Comparison of ENCODE assay signal across 1 cellular context in the genomic region with DNA sequence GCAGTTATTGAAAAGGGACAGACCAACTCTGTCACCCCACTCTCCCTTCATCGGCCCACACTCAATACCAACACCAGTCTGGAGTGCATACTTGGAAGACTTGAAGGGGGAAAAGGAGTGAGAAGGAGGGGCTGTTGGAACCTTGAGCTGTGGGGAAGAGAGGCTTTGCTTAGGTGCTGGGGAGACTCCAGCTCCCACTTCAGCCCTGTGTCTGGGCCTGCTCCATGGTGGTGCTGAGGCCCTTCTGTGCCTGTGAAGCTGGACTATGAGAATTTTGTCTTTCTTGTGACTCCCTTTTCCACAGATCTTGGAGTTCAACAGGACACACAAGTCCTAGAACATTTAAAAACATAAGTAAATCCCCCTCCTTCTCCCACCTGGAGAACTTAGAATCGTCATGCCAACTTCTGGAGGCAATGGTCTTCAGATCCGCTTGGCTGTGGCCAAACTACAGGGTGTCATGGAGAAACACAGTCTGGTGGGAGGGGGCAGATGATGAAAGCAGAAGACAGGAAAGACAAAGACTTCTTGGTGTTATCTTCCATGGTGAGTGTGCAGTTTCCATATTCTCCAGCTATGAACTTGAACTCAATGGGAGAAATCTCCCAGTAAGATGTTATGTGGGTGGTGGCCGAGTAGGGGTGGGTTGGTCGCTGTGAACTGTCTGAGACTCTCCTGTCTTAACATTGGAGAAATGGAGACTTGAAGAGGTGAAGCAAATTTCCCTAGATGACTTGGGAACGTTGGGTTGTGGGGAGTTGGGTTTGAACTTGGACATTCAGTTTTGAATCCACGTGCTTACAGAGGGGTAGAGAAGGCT.
A peak's percentile ranks its signal among the peaks of the same experiment; 100 is the strongest.
TF ChIP-seq lines count a peak whose summit lies in the region.

No MANE protein-coding gene starts in this region.

TF ChIP-seq in K562, 482 proteins besides CTCF, POLR2A, EP300 and RAD21 (continued from another document and continues in another):
- TF ChIP-seq, protein P1, sequence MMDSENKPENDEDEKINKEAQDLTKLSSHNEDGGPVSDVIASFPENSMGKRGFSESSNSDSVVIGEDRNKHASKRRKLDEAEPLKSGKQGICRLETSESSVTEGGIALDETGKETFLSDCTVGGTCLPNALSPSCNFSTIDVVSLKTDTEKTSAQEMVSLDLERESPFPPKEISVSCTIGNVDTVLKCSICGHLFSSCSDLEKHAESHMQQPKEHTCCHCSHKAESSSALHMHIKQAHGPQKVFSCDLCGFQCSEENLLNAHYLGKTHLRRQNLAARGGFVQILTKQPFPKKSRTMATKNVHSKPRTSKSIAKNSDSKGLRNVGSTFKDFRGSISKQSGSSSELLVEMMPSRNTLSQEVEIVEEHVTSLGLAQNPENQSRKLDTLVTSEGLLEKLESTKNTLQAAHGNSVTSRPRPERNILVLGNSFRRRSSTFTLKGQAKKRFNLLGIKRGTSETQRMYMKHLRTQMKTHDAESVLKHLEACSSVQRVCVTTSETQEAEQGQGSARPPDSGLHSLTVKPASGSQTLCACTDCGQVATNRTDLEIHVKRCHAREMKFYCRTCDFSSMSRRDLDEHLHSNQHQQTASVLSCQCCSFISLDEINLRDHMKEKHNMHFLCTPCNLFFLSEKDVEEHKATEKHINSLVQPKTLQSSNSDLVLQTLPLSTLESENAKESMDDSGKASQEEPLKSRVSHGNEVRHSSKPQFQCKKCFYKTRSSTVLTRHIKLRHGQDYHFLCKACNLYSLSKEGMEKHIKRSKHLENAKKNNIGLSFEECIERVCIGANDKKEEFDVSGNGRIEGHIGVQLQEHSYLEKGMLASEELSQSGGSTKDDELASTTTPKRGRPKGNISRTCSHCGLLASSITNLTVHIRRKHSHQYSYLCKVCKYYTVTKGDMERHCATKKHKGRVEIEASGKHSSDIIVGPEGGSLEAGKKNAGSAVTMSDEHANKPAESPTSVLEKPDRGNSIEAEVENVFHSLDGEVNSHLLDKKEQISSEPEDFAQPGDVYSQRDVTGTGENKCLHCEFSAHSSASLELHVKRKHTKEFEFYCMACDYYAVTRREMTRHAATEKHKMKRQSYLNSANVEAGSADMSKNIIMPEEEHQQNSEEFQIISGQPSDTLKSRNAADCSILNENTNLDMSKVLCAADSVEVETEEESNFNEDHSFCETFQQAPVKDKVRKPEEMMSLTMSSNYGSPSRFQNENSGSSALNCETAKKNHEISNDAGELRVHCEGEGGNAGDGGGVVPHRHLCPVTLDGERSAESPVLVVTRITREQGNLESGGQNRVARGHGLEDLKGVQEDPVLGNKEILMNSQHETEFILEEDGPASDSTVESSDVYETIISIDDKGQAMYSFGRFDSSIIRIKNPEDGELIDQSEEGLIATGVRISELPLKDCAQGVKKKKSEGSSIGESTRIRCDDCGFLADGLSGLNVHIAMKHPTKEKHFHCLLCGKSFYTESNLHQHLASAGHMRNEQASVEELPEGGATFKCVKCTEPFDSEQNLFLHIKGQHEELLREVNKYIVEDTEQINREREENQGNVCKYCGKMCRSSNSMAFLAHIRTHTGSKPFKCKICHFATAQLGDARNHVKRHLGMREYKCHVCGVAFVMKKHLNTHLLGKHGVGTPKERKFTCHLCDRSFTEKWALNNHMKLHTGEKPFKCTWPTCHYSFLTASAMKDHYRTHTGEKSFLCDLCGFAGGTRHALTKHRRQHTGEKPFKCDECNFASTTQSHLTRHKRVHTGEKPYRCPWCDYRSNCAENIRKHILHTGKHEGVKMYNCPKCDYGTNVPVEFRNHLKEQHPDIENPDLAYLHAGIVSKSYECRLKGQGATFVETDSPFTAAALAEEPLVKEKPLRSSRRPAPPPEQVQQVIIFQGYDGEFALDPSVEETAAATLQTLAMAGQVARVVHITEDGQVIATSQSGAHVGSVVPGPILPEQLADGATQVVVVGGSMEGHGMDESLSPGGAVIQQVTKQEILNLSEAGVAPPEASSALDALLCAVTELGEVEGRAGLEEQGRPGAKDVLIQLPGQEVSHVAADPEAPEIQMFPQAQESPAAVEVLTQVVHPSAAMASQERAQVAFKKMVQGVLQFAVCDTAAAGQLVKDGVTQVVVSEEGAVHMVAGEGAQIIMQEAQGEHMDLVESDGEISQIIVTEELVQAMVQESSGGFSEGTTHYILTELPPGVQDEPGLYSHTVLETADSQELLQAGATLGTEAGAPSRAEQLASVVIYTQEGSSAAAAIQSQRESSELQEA (IDR thresholded peaks at IDR 0.05; ENCODE audit: low read depth) = no peak
- TF ChIP-seq ZZZ3 (IDR thresholded peaks at IDR 0.05) (no peak), BHLHE40 (IDR thresholded peaks at IDR 0.05; ENCODE audit: low read length) (no peak), PPARD (CRISPR knock-in tag; IDR thresholded peaks at IDR 0.05) (no peak), ZNF77 (CRISPR knock-in tag; IDR thresholded peaks at IDR 0.05) (no peak), DACH1 (IDR thresholded peaks at IDR 0.05; ENCODE audit: partially characterized antibody) (no peak), ZNF354B (CRISPR knock-in tag; IDR thresholded peaks at IDR 0.05) (no peak), RBFOX2 (IDR thresholded peaks at IDR 0.05; ENCODE audit: low read depth, low read length) (0 out of 2 replicates have a peak, but pooled peaks have one; percentile 12), ZNF445 (CRISPR knock-in tag; IDR thresholded peaks at IDR 0.05; ENCODE audit: low read depth) (no peak), IFI16 (CRISPR knock-in tag; IDR thresholded peaks at IDR 0.05) (no peak), RFX1 (IDR thresholded peaks at IDR 0.05) (no peak), GTF2F1 (IDR thresholded peaks at IDR 0.05; ENCODE audit: low read depth, low read length) (no peak), ZSCAN29 (IDR thresholded peaks at IDR 0.05) (no peak), CUX1 (CRISPR knock-in tag; IDR thresholded peaks at IDR 0.05) (0 out of 2 replicates have a peak, but pooled peaks have one; percentile 21), RBM39 (optimal IDR thresholded peaks at IDR 0.05; ENCODE audit: low read depth, low read length) (no peak), TCF15 (CRISPR knock-in tag; IDR thresholded peaks at IDR 0.05) (no peak), KDM4B (IDR thresholded peaks at IDR 0.05; ENCODE audit: borderline replicate concordance in 2 of 2, low read depth in 1 of 2) (no peak), GABPB2 (CRISPR knock-in tag; conservative IDR thresholded peaks at IDR 0.05) (no peak), LCOR (CRISPR knock-in tag; IDR thresholded peaks at IDR 0.05) (no peak), BRF2 (IDR thresholded peaks at IDR 0.05; ENCODE audit: borderline replicate concordance, insufficient read depth, insufficient read length) (no peak), RBM14 (IDR thresholded peaks at IDR 0.05; ENCODE audit: borderline replicate concordance, insufficient read depth, low read depth, low read length) (no peak), ARID1B (IDR thresholded peaks at IDR 0.05) (peak; percentile 72), SPI1 (IDR thresholded peaks at IDR 0.05; ENCODE audit: borderline replicate concordance, low read depth, low read length) (no peak), NR2F6 (CRISPR knock-in tag; IDR thresholded peaks at IDR 0.05) (no peak), ZNF76 (CRISPR knock-in tag; IDR thresholded peaks at IDR 0.05; ENCODE audit: borderline replicate concordance) (no peak), TRIM28 (IDR thresholded peaks at IDR 0.05) (no peak), ZNF24 (IDR thresholded peaks at IDR 0.05) (no peak), SRSF1 (IDR thresholded peaks at IDR 0.05; ENCODE audit: low read depth, low read length) (no peak), ZNF280A (IDR thresholded peaks at IDR 0.05; ENCODE audit: low read depth, partially characterized antibody) (no peak), FOS (IDR thresholded peaks at IDR 0.05; ENCODE audit: extremely low read depth, insufficient read length) (no peak)
- TF ChIP-seq, protein P2, sequence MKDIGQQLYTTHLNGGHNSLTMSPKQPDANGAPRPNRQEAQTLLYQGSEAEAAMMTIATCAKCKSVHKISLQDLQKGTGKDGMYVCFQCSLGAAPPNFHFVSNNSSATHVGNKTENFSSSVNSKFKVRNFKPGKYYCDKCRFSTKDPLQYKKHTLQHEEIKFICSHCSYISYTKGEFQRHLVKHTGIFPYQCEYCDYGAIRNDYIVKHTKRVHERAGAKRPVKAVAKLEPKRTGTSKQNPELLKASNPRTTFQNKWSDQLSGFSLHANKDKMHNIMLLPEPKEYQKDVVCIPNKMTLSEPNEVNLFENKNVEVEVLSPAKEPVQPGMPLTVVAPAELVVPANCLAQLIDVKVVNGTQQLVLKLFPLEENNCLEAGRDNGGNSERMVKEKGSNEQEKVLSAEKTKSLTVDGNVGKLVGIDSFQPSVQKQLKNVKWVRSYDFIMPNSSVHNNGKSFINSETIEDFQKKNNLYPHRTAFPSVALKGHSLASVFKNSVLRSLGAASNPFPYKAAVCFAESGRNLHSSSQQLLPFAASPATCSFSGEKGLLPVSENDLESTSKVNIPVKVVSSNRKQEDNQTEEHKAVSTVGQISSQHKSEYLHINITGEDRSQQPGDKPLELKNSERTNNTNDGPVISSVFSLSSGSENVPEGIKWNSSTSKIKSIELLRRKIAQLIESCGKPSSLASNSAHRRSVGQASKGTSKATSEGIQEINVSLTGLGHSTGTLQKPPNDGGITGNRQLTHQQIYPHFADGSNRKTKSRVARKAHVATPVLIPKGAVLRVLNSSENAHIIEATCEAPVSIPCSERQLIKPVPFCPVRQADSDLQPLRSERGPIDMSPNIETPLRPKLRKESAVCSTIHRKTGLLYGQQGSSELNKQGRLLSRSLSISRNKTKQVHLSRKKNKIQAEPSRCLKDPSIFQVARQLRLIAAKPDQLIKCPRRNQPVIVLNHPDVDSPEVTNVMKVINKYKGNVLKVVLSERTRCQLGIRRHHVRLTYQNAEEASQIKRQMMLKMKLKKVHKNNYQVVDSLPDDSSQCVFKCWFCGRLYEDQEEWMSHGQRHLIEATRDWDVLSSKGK (CRISPR knock-in tag; IDR thresholded peaks at IDR 0.05) = no peak
- TF ChIP-seq, protein P3, sequence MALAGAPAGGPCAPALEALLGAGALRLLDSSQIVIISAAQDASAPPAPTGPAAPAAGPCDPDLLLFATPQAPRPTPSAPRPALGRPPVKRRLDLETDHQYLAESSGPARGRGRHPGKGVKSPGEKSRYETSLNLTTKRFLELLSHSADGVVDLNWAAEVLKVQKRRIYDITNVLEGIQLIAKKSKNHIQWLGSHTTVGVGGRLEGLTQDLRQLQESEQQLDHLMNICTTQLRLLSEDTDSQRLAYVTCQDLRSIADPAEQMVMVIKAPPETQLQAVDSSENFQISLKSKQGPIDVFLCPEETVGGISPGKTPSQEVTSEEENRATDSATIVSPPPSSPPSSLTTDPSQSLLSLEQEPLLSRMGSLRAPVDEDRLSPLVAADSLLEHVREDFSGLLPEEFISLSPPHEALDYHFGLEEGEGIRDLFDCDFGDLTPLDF (CRISPR knock-in tag; IDR thresholded peaks at IDR 0.05) = peak; percentile 46; the same call in 1 of the 2 replicates
- TF ChIP-seq, protein P4, sequence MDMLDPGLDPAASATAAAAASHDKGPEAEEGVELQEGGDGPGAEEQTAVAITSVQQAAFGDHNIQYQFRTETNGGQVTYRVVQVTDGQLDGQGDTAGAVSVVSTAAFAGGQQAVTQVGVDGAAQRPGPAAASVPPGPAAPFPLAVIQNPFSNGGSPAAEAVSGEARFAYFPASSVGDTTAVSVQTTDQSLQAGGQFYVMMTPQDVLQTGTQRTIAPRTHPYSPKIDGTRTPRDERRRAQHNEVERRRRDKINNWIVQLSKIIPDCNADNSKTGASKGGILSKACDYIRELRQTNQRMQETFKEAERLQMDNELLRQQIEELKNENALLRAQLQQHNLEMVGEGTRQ (CRISPR knock-in tag; IDR thresholded peaks at IDR 0.05) = no peak
